In the genomic region with DNA sequence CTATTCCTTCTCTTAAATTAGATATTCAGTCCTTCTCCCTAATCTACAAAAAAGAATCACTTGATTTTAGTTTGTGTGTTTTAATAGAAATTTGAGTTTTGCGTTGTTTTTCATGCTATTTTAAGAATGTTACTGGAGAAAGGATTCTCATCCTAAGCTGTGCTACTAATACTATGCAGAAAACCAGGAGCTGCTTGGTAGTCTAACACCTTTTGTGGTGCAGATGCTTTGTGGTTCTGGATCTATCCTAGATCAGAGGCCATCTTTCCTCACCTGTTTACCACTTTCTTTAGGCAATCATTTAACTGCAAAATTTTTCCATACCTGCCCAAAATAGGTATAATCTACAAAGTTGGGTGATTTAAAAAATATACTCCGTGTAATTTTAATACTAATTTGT, we compare ENCODE assay signal across 2 cellular contexts.
TF ChIP-seq lines count a peak whose summit lies in the region.

No MANE protein-coding gene starts in this region.

TF ChIP-seq in GM23338, 12 proteins besides CTCF, POLR2A, EP300 and RAD21:
- no peak for TF ChIP-seq EZH2 (IDR thresholded peaks at IDR 0.05; ENCODE audit: low read depth, unreplicated experiment)
- TF ChIP-seq ZNF462 (CRISPR knock-in tag; IDR thresholded peaks at IDR 0.05) = peak; percentile 80
- no peak for TF ChIP-seq NANOG (IDR thresholded peaks at IDR 0.05; ENCODE audit: borderline replicate concordance)
- no peak for TF ChIP-seq STAT1 (IDR thresholded peaks at IDR 0.05; ENCODE audit: unreplicated experiment)
- no peak for TF ChIP-seq REST (IDR thresholded peaks at IDR 0.05; ENCODE audit: unreplicated experiment)
- no peak for TF ChIP-seq ZNF331 (CRISPR knock-in tag; IDR thresholded peaks at IDR 0.05; ENCODE audit: low read depth)
- TF ChIP-seq, protein P1, sequence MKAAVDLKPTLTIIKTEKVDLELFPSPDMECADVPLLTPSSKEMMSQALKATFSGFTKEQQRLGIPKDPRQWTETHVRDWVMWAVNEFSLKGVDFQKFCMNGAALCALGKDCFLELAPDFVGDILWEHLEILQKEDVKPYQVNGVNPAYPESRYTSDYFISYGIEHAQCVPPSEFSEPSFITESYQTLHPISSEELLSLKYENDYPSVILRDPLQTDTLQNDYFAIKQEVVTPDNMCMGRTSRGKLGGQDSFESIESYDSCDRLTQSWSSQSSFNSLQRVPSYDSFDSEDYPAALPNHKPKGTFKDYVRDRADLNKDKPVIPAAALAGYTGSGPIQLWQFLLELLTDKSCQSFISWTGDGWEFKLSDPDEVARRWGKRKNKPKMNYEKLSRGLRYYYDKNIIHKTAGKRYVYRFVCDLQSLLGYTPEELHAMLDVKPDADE (IDR thresholded peaks at IDR 0.05) = no peak
- TF ChIP-seq CREB1 (CRISPR knock-in tag; IDR thresholded peaks at IDR 0.05; ENCODE audit: low read depth) = no peak

TF ChIP-seq in H1, 55 proteins besides CTCF, POLR2A, EP300 and RAD21:
- no peak for TF ChIP-seq RXRA (IDR thresholded peaks at IDR 0.05; ENCODE audit: insufficient read depth, low read depth, low read length)
- TF ChIP-seq POU5F1 (IDR thresholded peaks at IDR 0.05; ENCODE audit: low read depth, low read length) = no peak
- no peak for TF ChIP-seq CHD1 (IDR thresholded peaks at IDR 0.05; ENCODE audit: low read depth, low read length)
- no peak for TF ChIP-seq BCL11A (IDR thresholded peaks at IDR 0.05; ENCODE audit: low read depth in 2 of 2, low read length in 2 of 2)
- TF ChIP-seq RFX5 (IDR thresholded peaks at IDR 0.05; ENCODE audit: borderline replicate concordance, low read depth, low read length) = no peak
- TF ChIP-seq JUND (IDR thresholded peaks at IDR 0.05; ENCODE audit: low read length) = no peak
- no peak for TF ChIP-seq CHD2 (IDR thresholded peaks at IDR 0.05; ENCODE audit: low read length)
- TF ChIP-seq KDM5A (IDR thresholded peaks at IDR 0.05; ENCODE audit: low read length) = no peak
- no peak for TF ChIP-seq EGR1 (IDR thresholded peaks at IDR 0.05; ENCODE audit: borderline replicate concordance, low read depth, low read length)
- no peak for TF ChIP-seq MAX (IDR thresholded peaks at IDR 0.05)
- no peak for TF ChIP-seq SRF (IDR thresholded peaks at IDR 0.05; ENCODE audit: low read depth, low read length)
- TF ChIP-seq ATF2 (IDR thresholded peaks at IDR 0.05; ENCODE audit: low read length) = no peak
- TF ChIP-seq BACH1 (IDR thresholded peaks at IDR 0.05; ENCODE audit: low read length) = no peak
- no peak for TF ChIP-seq CBX8 (IDR thresholded peaks at IDR 0.05; ENCODE audit: borderline replicate concordance, low read depth, low read length)
- TF ChIP-seq NANOG (IDR thresholded peaks at IDR 0.05; ENCODE audit: insufficient read depth, low read depth, low read length, poor library complexity, severe bottlenecking) = no peak
- no peak for TF ChIP-seq SIN3A (conservative IDR thresholded peaks at IDR 0.05 in 1 of 2, IDR thresholded peaks at IDR 0.05 in 1 of 2; ENCODE audit: low read depth in 1 of 2, low read length in 2 of 2)
- TF ChIP-seq SP1 (IDR thresholded peaks at IDR 0.05; ENCODE audit: low read depth, low read length) = no peak
- no peak for TF ChIP-seq HDAC6 (IDR thresholded peaks at IDR 0.05; ENCODE audit: low read depth, low read length)
- no peak for TF ChIP-seq YY1 (IDR thresholded peaks at IDR 0.05; ENCODE audit: low read depth, low read length)
- no peak for TF ChIP-seq TBP (IDR thresholded peaks at IDR 0.05; ENCODE audit: low read depth, low read length)
